In the genomic region with DNA sequence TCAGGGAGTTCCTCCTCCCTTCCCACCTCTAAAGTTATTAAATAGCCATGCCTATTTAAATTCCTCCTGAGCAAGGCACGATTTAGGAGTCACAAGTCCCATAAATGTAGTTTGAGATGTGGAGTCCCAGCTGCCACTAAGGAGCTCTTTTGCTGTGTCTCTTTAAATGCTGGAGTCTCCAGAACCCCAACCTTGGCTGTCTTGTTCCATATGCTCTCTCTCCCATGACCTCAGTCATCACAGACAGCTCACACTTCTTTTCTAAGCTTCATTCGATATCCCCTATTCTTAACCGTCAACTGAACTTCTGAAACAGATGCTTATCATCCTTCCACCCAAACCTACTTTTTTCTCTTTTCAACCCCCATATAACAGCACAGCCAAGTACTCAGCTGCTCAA, we compare ENCODE assay signal across 1 cellular context.
TF ChIP-seq lines count a peak whose summit lies in the region.

No MANE protein-coding gene starts in this region.

TF ChIP-seq in K562, 482 proteins besides CTCF, POLR2A, EP300 and RAD21 (continued from another document):
- TF ChIP-seq, protein P1, sequence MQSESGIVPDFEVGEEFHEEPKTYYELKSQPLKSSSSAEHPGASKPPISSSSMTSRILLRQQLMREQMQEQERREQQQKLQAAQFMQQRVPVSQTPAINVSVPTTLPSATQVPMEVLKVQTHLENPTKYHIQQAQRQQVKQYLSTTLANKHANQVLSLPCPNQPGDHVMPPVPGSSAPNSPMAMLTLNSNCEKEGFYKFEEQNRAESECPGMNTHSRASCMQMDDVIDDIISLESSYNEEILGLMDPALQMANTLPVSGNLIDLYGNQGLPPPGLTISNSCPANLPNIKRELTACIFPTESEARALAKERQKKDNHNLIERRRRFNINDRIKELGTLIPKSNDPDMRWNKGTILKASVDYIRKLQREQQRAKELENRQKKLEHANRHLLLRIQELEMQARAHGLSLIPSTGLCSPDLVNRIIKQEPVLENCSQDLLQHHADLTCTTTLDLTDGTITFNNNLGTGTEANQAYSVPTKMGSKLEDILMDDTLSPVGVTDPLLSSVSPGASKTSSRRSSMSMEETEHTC (IDR thresholded peaks at IDR 0.05) = no peak
- TF ChIP-seq EHMT2 (IDR thresholded peaks at IDR 0.05) = 0 out of 2 replicates have a peak, but pooled peaks have one; percentile 26
- TF ChIP-seq MCM3 (IDR thresholded peaks at IDR 0.05) = no peak
- TF ChIP-seq DPF2 (IDR thresholded peaks at IDR 0.05) = 0 out of 2 replicates have a peak, but pooled peaks have one; percentile 42
- 0 out of 2 replicates have a peak, but pooled peaks have one; percentile 21 for TF ChIP-seq ARID1B (IDR thresholded peaks at IDR 0.05)
- peak; percentile 24 for TF ChIP-seq CBFA2T3 (IDR thresholded peaks at IDR 0.05)
- peak; percentile 56; the same call in 1 of the 2 replicates for TF ChIP-seq L3MBTL2 (IDR thresholded peaks at IDR 0.05)
- TF ChIP-seq ZNF76 (CRISPR knock-in tag; IDR thresholded peaks at IDR 0.05; ENCODE audit: borderline replicate concordance) = no peak
- TF ChIP-seq, protein P2, sequence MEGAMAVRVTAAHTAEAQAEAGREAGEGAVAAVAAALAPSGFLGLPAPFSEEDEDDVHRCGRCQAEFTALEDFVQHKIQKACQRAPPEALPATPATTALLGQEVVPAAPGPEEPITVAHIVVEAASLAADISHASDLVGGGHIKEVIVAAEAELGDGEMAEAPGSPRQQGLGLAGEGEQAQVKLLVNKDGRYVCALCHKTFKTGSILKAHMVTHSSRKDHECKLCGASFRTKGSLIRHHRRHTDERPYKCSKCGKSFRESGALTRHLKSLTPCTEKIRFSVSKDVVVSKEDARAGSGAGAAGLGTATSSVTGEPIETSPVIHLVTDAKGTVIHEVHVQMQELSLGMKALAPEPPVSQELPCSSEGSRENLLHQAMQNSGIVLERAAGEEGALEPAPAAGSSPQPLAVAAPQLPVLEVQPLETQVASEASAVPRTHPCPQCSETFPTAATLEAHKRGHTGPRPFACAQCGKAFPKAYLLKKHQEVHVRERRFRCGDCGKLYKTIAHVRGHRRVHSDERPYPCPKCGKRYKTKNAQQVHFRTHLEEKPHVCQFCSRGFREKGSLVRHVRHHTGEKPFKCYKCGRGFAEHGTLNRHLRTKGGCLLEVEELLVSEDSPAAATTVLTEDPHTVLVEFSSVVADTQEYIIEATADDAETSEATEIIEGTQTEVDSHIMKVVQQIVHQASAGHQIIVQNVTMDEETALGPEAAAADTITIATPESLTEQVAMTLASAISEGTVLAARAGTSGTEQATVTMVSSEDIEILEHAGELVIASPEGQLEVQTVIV (CRISPR knock-in tag; IDR thresholded peaks at IDR 0.05; ENCODE audit: borderline replicate concordance) = no peak
TF ChIP-seq in K562: peak in this region for 9.
